In genomic region chr17:28548417-28549130, GRCh38 we compare ENCODE assay signal across 9 cellular contexts. TPM values are rescaled to one million over a fixed set of nuclear protein-coding genes. Genes with fewer than 3 reads are reported as not detected.
DNase-seq lines count a peak whose midpoint lies in the region; ATAC-seq, FAIRE-seq and TF ChIP-seq lines count a peak whose summit lies in the region.
"Had no signal": no experiment of that assay in that cellular context is flagged by ENCODE, and none has a peak within 500 bp of the region (broad histone marks: within the 10 kb centered on the region; RNA-seq: fewer than 3 reads in every experiment).

No MANE protein-coding gene starts in this region.

- H3K79me2 ChIP-seq in OCI-LY1 (ENCODE audit: insufficient read depth, low read length) = no peaks in the 10 kb centered on the region
- H3K79me2 ChIP-seq in GM12878 (ENCODE audit: control insufficient read depth, insufficient read depth, low read length) = peaks cover 50% of the 10 kb centered on the region
- peaks cover 8% of the 10 kb centered on the region for H3K79me2 ChIP-seq in GM23338 (replicated peaks; ENCODE audit: insufficient read depth)

- POLR2A ChIA-PET in CD4-positive, alpha-beta T cell (lab: Charles Lee) = interaction anchor here (0.9 to 7.4 kb wide), 4 partner anchors 17 to 51 kb away, joined by 3 to 63 read pairs (median 10); partner anchors contain the start of genes ALDOC, PIGS and SPAG5
- POLR2A ChIA-PET in GM12878 (lab: Charles Lee) = interaction anchor here (0.6 to 9.1 kb wide), 10 partner anchors 9 to 568 kb away, joined by 3 to 148 read pairs (median 8); partner anchors contain the start of genes ALDOC, PIGS and PROCA1

- no peaks in the 10 kb centered on the region for H3K27me3 ChIP-seq in CD4-positive, alpha-beta T cell (ENCODE audit: control insufficient read depth, insufficient read depth, low read length)
- no peaks in the 10 kb centered on the region for H3K27me3 ChIP-seq in OCI-LY1 (ENCODE audit: insufficient read depth, low read length)
- H3K27me3 ChIP-seq in GM12878 (replicated peaks in 1 of 2; ENCODE audit: control insufficient read depth in 2 of 2, insufficient read depth in 2 of 2, low read length in 1 of 2) = no peaks in the 10 kb centered on the region
- no peaks in the 10 kb centered on the region for H3K27me3 ChIP-seq in GM23338 (ENCODE audit: insufficient read depth)
- H3K27me3 ChIP-seq: heart right ventricle had no signal

- no peak for DNase-seq in CD4-positive, alpha-beta T cell
- DNase-seq in GM12878 (ENCODE audit: low read depth, low spot score) (no peak), neural crest cell (ENCODE audit: low read depth, low spot score) (no peak), NCI-H2081 treated with DMSO at 0.1 percent for 48 hours (lab: John Stamatoyannopoulos, UW) (no peak), GM23338 (ENCODE audit: low spot score) (no peak)

- no peak for TF ChIP-seq POLR2A in GM12878 (IDR thresholded peaks at IDR 0.05; ENCODE audit: low read depth, low read length)

- no peak overlapping the region for H3K9ac ChIP-seq in OCI-LY1 (ENCODE audit: low read length)
- H3K9ac ChIP-seq in GM12878 (ENCODE audit: control insufficient read depth, insufficient read depth, low read length) = peak overlapping the region; percentile 79

- 65% methylated on average over 6 of the region's 6 CpGs for WGBS in GM12878 (ENCODE audit: insufficient coverage, insufficient replicate concordance, low lambda C conversion rate, missing lambda C conversion rate)

- H3K4me2 ChIP-seq in OCI-LY1 (ENCODE audit: low read length) (peak overlapping the region; percentile 72), GM12878 (ENCODE audit: control insufficient read depth, insufficient read depth) (peak overlapping the region; percentile 97), GM23338 (no peak overlapping the region)

- no peaks in the 10 kb centered on the region for H4K20me1 ChIP-seq in OCI-LY1 (ENCODE audit: insufficient read depth, low read length)
- H4K20me1 ChIP-seq in GM12878 (ENCODE audit: control insufficient read depth, insufficient read depth) = no peaks in the 10 kb centered on the region
- no peaks in the 10 kb centered on the region; the same call in 1 of the 2 replicates for H4K20me1 ChIP-seq in GM23338 (replicated peaks; ENCODE audit: insufficient read depth)

- H3K9me2 ChIP-seq in OCI-LY1 (ENCODE audit: low read depth, low read length) (no peaks in the 10 kb centered on the region), GM23338 (ENCODE audit: insufficient read depth) (no peaks in the 10 kb centered on the region)

- H3K9me3 Mint-ChIP-seq in CD4-positive, alpha-beta T cell = no peaks in the 10 kb centered on the region
- H3K9me3 Mint-ChIP-seq in neural crest cell (no peaks in the 10 kb centered on the region), GM23338 (no peaks in the 10 kb centered on the region; the same call in 2 of the 3 replicates)

- H3K4me1 ChIP-seq in OCI-LY1 (ENCODE audit: insufficient read depth, low read length, severe bottlenecking) (peaks cover 15% of the 10 kb centered on the region), GM12878 (ENCODE audit: control insufficient read depth, insufficient read depth, low read length) (peaks cover 38% of the 10 kb centered on the region), GM23338 (ENCODE audit: insufficient read depth) (peaks cover 24% of the 10 kb centered on the region)

- peaks cover 22% of the 10 kb centered on the region for H3K36me3 Mint-ChIP-seq in CD4-positive, alpha-beta T cell (ENCODE audit: low read depth)
- H3K36me3 Mint-ChIP-seq in neural crest cell (ENCODE audit: low read depth) (peaks cover 1% of the 10 kb centered on the region), GM23338 (ENCODE audit: low read depth) (peaks cover 1% of the 10 kb centered on the region; the same call in 1 of the 3 replicates)

- H2AFZ ChIP-seq in OCI-LY1 (ENCODE audit: low read length) (no peak overlapping the region), GM12878 (ENCODE audit: control insufficient read depth, low read depth, low read length) (no peak overlapping the region), GM23338 (no peak overlapping the region)

- peaks cover 5% of the 10 kb centered on the region; the same call in 1 of the 2 replicates for H3K36me3 ChIP-seq in OCI-LY1 (ENCODE audit: insufficient read depth, low read length)
- peaks cover 3 to 6% of the 10 kb centered on the region in 2 experiments; a peak in 2 of 4 replicates for H3K36me3 ChIP-seq in GM12878 (ENCODE audit: control insufficient read depth in 2 of 2, insufficient read depth in 2 of 2, low read length in 1 of 2)
- no peaks in the 10 kb centered on the region for H3K36me3 ChIP-seq in GM23338 (ENCODE audit: insufficient read depth)

- FAIRE-seq in GM12878 (lab: Jason Lieb, UNC) = no peak
- FAIRE-seq: endometrium had no signal

- TF ChIP-seq CTCF in CD4-positive, alpha-beta T cell (IDR thresholded peaks at IDR 0.05) = peak; percentile 14
- TF ChIP-seq CTCF in OCI-LY1 (IDR thresholded peaks at IDR 0.05; ENCODE audit: low read length) (peak; percentile 15; the same call in 1 of the 2 replicates), GM12878 (IDR thresholded peaks at IDR 0.05 in 2 of 3, conservative IDR thresholded peaks at IDR 0.05 in 1 of 3; ENCODE audit: control insufficient read depth in 2 of 3, extremely low read depth in 1 of 3, insufficient read depth in 1 of 3, low read depth in 3 of 3, low read length in 3 of 3) (no peak), neural crest cell (conservative IDR thresholded peaks at IDR 0.05) (no peak), GM23338 (conservative IDR thresholded peaks at IDR 0.05; ENCODE audit: low read depth in 2 of 2) (no peak; a peak in 1 of 4 replicates)

- H3K27ac ChIP-seq in CD4-positive, alpha-beta T cell (ENCODE audit: low read depth, low read length) = peak overlapping the region; percentile 76
- H3K27ac ChIP-seq in OCI-LY1 (ENCODE audit: low read depth, low read length, poor library complexity, severe bottlenecking) (no peak overlapping the region), GM12878 (ENCODE audit: control insufficient read depth, insufficient read depth) (peak overlapping the region; percentile 73), GM23338 (ENCODE audit: low read depth) (no peak overlapping the region)

- no peak for ATAC-seq in CD4-positive, alpha-beta T cell (ENCODE audit: poor library complexity)
- ATAC-seq in GM12878 (no peak), GM18511 (IDR thresholded peaks at IDR 0.05; ENCODE audit: unreplicated experiment) (no peak), GM23338 (no peak)

- RAD21 ChIA-PET in GM12878 (lab: Charles Lee; ENCODE audit: unreplicated experiment) = interaction anchor here (0.6 to 8.3 kb wide), 12 partner anchors 9 to 64 kb away, joined by 3 to 102 read pairs (median 6); partner anchors contain the start of genes ALDOC and PIGS

- no peaks in the 10 kb centered on the region for H3K27me3 Mint-ChIP-seq in CD4-positive, alpha-beta T cell
- H3K27me3 Mint-ChIP-seq in neural crest cell (ENCODE audit: low read depth) = no peaks in the 10 kb centered on the region
- H3K27me3 Mint-ChIP-seq in GM23338 (ENCODE audit: insufficient read depth, low read depth, poor library complexity) = peaks cover 21% of the 10 kb centered on the region

- no peak for TF ChIP-seq RAD21 in GM12878 (IDR thresholded peaks at IDR 0.05; ENCODE audit: insufficient read depth, low read depth, low read length)

- in situ Hi-C loops in GM12878 (cut with MboI) = loop anchor here (5.0 to 10.0 kb wide), 2 partner anchors 51 to 174 kb away; partner anchors contain the start of genes SARM1 and VTN

- intact Hi-C loops in CD4-positive, alpha-beta T cell (cut with DNase I, micrococcal nuclease) = loop anchor here (2.0 to 10.0 kb wide), 6 partner anchors 22 to 164 kb away; partner anchors contain the start of genes PIGS (in 1 of the 2), RSKR (in 1 of the 2) and SPAG5 (in 1 of the 2)
- intact Hi-C loops in GM12878 (cut with micrococcal nuclease; ENCODE audit: unreplicated experiment) = loop anchor here (1.0 to 10.0 kb wide), 4 partner anchors 50 to 174 kb away; partner anchors contain the start of genes SARM1, SPAG5 and VTN

- H3K4me3 ChIP-seq in OCI-LY1 (ENCODE audit: low read depth, low read length, poor library complexity, severe bottlenecking) (no peak overlapping the region), GM12878 (peak overlapping the region; percentile 98), GM23338 (no peak overlapping the region)

- H3K9me3 ChIP-seq in CD4-positive, alpha-beta T cell (ENCODE audit: control insufficient read depth, low read length) = no peaks in the 10 kb centered on the region
- H3K9me3 ChIP-seq in OCI-LY1 (ENCODE audit: low read length) (no peaks in the 10 kb centered on the region), GM12878 (replicated peaks; ENCODE audit: control insufficient read depth, insufficient read depth, low read length) (no peaks in the 10 kb centered on the region)
- H3K9me3 ChIP-seq: heart right ventricle had no signal

- BruUV-seq in GM12878 (replicated peaks; lab: Mats Ljungman, UMichigan) = no TSS peak

- CTCF ChIA-PET in CD4-positive, alpha-beta T cell (lab: Charles Lee) = interaction anchor here (0.6 to 1.4 kb wide), 4 partner anchors 28 to 97 kb away, joined by 3 to 4 read pairs (median 4); partner anchors contain the start of genes ALDOC and BLTP2
- CTCF ChIA-PET in GM12878 (lab: Yijun Ruan, JAX) = interaction anchor here (0.6 to 13.9 kb wide), 16 partner anchors 8 to 369 kb away, joined by 3 to 316 read pairs (median 6); partner anchors contain the start of genes ALDOC, IFT20, PIGS and RSKR

- H3K27ac Mint-ChIP-seq in CD4-positive, alpha-beta T cell = peak overlapping the region; percentile 93
- no peak overlapping the region for H3K27ac Mint-ChIP-seq in neural crest cell (ENCODE audit: unreplicated experiment)
- H3K27ac Mint-ChIP-seq in GM23338 = no peak overlapping the region

- no peak for TF ChIP-seq EP300 in GM12878 (IDR thresholded peaks at IDR 0.05; ENCODE audit: borderline replicate concordance in 1 of 2, control insufficient read depth in 1 of 2, low read depth in 2 of 2, low read length in 2 of 2)

- peaks cover 55% of the 10 kb centered on the region for H3K4me1 Mint-ChIP-seq in CD4-positive, alpha-beta T cell (ENCODE audit: low read depth)
- H3K4me1 Mint-ChIP-seq in neural crest cell (peaks cover 31% of the 10 kb centered on the region), GM23338 (peaks cover 38% of the 10 kb centered on the region)

- H3F3A ChIP-seq in OCI-LY1 (ENCODE audit: insufficient read depth, low read length) (no peaks in the 10 kb centered on the region), GM23338 (replicated peaks; ENCODE audit: low read depth) (no peaks in the 10 kb centered on the region)

- peak overlapping the region; percentile 76 for H3K4me3 Mint-ChIP-seq in CD4-positive, alpha-beta T cell
- H3K4me3 Mint-ChIP-seq in neural crest cell (peak overlapping the region; percentile 84), GM23338 (no peak overlapping the region)

- SMC1A ChIA-PET in GM12878 (lab: Charles Lee; ENCODE audit: uncharacterized antibody, unreplicated experiment) = interaction anchor here (0.9 to 6.1 kb wide), 10 partner anchors 21 to 64 kb away, joined by 3 to 89 read pairs (median 5); partner anchors contain the start of gene PIGS

RNA-seq across cellular contexts. Expression of gene UNC119, which starts 3.9 kb away (rescaled TPM):
- total RNA-seq in CD4-positive, alpha-beta T cell = 10 to 100 TPM; 77.1 to 83.9 TPM
- total RNA-seq in GM12878 (2013; cell fraction: nucleolus; rRNA removed) = 161 and 194 TPM in 2 replicates
- total RNA-seq in GM12878 (2014; rRNA removed) (109 and 117 TPM in 2 replicates), GM12878 (2014; rRNA removed; fragmentation: Illumina TruSeq; extraction: Trizol) (45.6 and 47.2 TPM in 2 replicates), GM12878 (2021) (70.7 and 75.6 TPM in 2 replicates), neural crest cell (59.1 and 63.5 TPM in 2 replicates)
- polyA plus RNA-seq in GM12878 (2011; ENCODE audit: low read depth) = 22.1 TPM
- polyA plus RNA-seq in GM12878 (2011; rRNA removed) (275 and 436 TPM in 2 replicates), GM12878 (2014; fragmentation: Illumina TruSeq; extraction: Trizol) (28.9 and 68.4 TPM in 2 replicates), GM12878 (2014; fragmentation: Nextera tagmentation; extraction: Ambion mirVana) (1 to 10 TPM; 2.7 to 7.4 TPM), GM12878 (2014; rRNA removed) (126 and 135 TPM in 2 replicates), GM12878 (2016; fragmentation: Nextera tagmentation; extraction: Ambion mirVana) (10 to 100 TPM; 38.5 to 46.1 TPM), GM23338 (2016; fragmentation: Nextera tagmentation; extraction: Ambion mirVana) (36.9 and 39.0 TPM in 2 replicates)
- 263 and 384 TPM in 2 replicates for polyA plus RNA-seq in GM12878 (2011; cell fraction: cytosol; rRNA removed)
- 704 and 944 TPM in 2 replicates for polyA plus RNA-seq in GM12878 (2011; cell fraction: nucleus; rRNA removed)
- 46.6 and 60.8 TPM in 2 replicates for polyA plus RNA-seq in GM12878 (2012)
- polyA minus RNA-seq in GM12878 (2011; rRNA and poly(A)+ RNA removed) = 124 and 179 TPM in 2 replicates
- polyA minus RNA-seq in GM12878 (2011; cell fraction: cytosol; rRNA and poly(A)+ RNA removed) = 49.2 and 83.6 TPM in 2 replicates
- polyA minus RNA-seq in GM12878 (2011; cell fraction: nucleus; rRNA and poly(A)+ RNA removed) = 211 and 217 TPM in 2 replicates
- total RNA-seq in GM23338 (2014; rRNA removed; shearing (Covaris generic)) = 78.4 and 93.5 TPM in 2 replicates

RNA-seq across cellular contexts. Expression of gene PIGS, which starts 22.8 kb away (rescaled TPM):
- total RNA-seq in CD4-positive, alpha-beta T cell = 10 to 100 TPM; 73.8 to 76.4 TPM
- 125 and 128 TPM in 2 replicates for total RNA-seq in GM12878 (2013; cell fraction: nucleolus; rRNA removed)
- 54.7 and 55.1 TPM in 2 replicates for total RNA-seq in GM12878 (2014; rRNA removed)
- 32.8 and 36.0 TPM in 2 replicates for total RNA-seq in GM12878 (2014; rRNA removed; fragmentation: Illumina TruSeq; extraction: Trizol)
- total RNA-seq in GM12878 (2021) = 71.3 and 73.7 TPM in 2 replicates
- 37.0 TPM for polyA plus RNA-seq in GM12878 (2011; ENCODE audit: low read depth)
- polyA plus RNA-seq in GM12878 (2011; rRNA removed) = 32.2 and 41.7 TPM in 2 replicates
- polyA plus RNA-seq in GM12878 (2011; cell fraction: cytosol; rRNA removed) = 80.6 and 93.3 TPM in 2 replicates
- 105 and 109 TPM in 2 replicates for polyA plus RNA-seq in GM12878 (2011; cell fraction: nucleus; rRNA removed)
- 64.2 and 67.9 TPM in 2 replicates for polyA plus RNA-seq in GM12878 (2012)
- polyA plus RNA-seq in GM12878 (2014; fragmentation: Illumina TruSeq; extraction: Trizol) = 62.0 and 70.6 TPM in 2 replicates
- 10 to 100 TPM; 27.5 to 32.2 TPM for polyA plus RNA-seq in GM12878 (2014; fragmentation: Nextera tagmentation; extraction: Ambion mirVana)
- 46.8 and 47.0 TPM in 2 replicates for polyA plus RNA-seq in GM12878 (2014; rRNA removed)
- 10 to 100 TPM; 67.9 to 71.8 TPM for polyA plus RNA-seq in GM12878 (2016; fragmentation: Nextera tagmentation; extraction: Ambion mirVana)
- polyA minus RNA-seq in GM12878 (2011; rRNA and poly(A)+ RNA removed) = 35.0 and 59.7 TPM in 2 replicates
- polyA minus RNA-seq in GM12878 (2011; cell fraction: cytosol; rRNA and poly(A)+ RNA removed) = 27.9 and 28.9 TPM in 2 replicates
- polyA minus RNA-seq in GM12878 (2011; cell fraction: nucleus; rRNA and poly(A)+ RNA removed) = 28.0 and 40.9 TPM in 2 replicates
- 63.5 and 71.1 TPM in 2 replicates for total RNA-seq in neural crest cell
- total RNA-seq in GM23338 (2014; rRNA removed; shearing (Covaris generic)) = 52.1 and 53.2 TPM in 2 replicates
- polyA plus RNA-seq in GM23338 (2016; fragmentation: Nextera tagmentation; extraction: Ambion mirVana) = 15.5 and 16.4 TPM in 2 replicates

RNA-seq across cellular contexts. Expression of gene ALDOC, which starts 28.1 kb away (rescaled TPM):
- total RNA-seq in CD4-positive, alpha-beta T cell = 10 to 100 TPM; 21.8 to 22.7 TPM
- total RNA-seq in GM12878 (2013; cell fraction: nucleolus; rRNA removed) = 72.5 and 78.6 TPM in 2 replicates
- total RNA-seq in GM12878 (2014; rRNA removed) = 110 and 119 TPM in 2 replicates
- 55.9 and 62.4 TPM in 2 replicates for total RNA-seq in GM12878 (2014; rRNA removed; fragmentation: Illumina TruSeq; extraction: Trizol)
- total RNA-seq in GM12878 (2021) = 59.9 and 71.4 TPM in 2 replicates
- 279 TPM for polyA plus RNA-seq in GM12878 (2011; ENCODE audit: low read depth)
- 109 and 268 TPM in 2 replicates for polyA plus RNA-seq in GM12878 (2011; rRNA removed)
- 315 and 402 TPM in 2 replicates for polyA plus RNA-seq in GM12878 (2011; cell fraction: cytosol; rRNA removed)
- 308 and 460 TPM in 2 replicates for polyA plus RNA-seq in GM12878 (2011; cell fraction: nucleus; rRNA removed)
- polyA plus RNA-seq in GM12878 (2012) = 312 and 405 TPM in 2 replicates
- 62.1 and 89.8 TPM in 2 replicates for polyA plus RNA-seq in GM12878 (2014; fragmentation: Illumina TruSeq; extraction: Trizol)
- polyA plus RNA-seq in GM12878 (2014; fragmentation: Nextera tagmentation; extraction: Ambion mirVana) = 100 to 1,000 TPM in 1 of 2 experiments, 10 to 100 TPM in 1; 66.6 to 107 TPM
- 121 and 140 TPM in 2 replicates for polyA plus RNA-seq in GM12878 (2014; rRNA removed)
- polyA plus RNA-seq in GM12878 (2016; fragmentation: Nextera tagmentation; extraction: Ambion mirVana) = 10 to 100 TPM; 16.0 to 19.3 TPM
- 274 and 308 TPM in 2 replicates for polyA minus RNA-seq in GM12878 (2011; rRNA and poly(A)+ RNA removed)
- 52.6 and 67.9 TPM in 2 replicates for polyA minus RNA-seq in GM12878 (2011; cell fraction: cytosol; rRNA and poly(A)+ RNA removed)
- 59.0 and 74.1 TPM in 2 replicates for polyA minus RNA-seq in GM12878 (2011; cell fraction: nucleus; rRNA and poly(A)+ RNA removed)
- 16.1 and 22.2 TPM in 2 replicates for total RNA-seq in neural crest cell
- total RNA-seq in GM23338 (2014; rRNA removed; shearing (Covaris generic)) = 157 and 183 TPM in 2 replicates
- 33.3 and 33.5 TPM in 2 replicates for polyA plus RNA-seq in GM23338 (2016; fragmentation: Nextera tagmentation; extraction: Ambion mirVana)

RNA-seq across cellular contexts. Expression of gene FOXN1, which starts 42.4 kb away (rescaled TPM):
- total RNA-seq in CD4-positive, alpha-beta T cell = not detected
- total RNA-seq in GM12878 (2013; cell fraction: nucleolus; rRNA removed) = not detected in 2 replicates
- total RNA-seq in GM12878 (2014; rRNA removed) (not detected in 2 replicates), GM12878 (2014; rRNA removed; fragmentation: Illumina TruSeq; extraction: Trizol) (not detected in 2 replicates), GM12878 (2021) (not detected in 2 replicates), neural crest cell (not detected in 2 replicates)
- polyA plus RNA-seq in GM12878 (2011; ENCODE audit: low read depth) = not detected
- polyA plus RNA-seq in GM12878 (2011; rRNA removed) (not detected in 2 replicates), GM12878 (2014; fragmentation: Illumina TruSeq; extraction: Trizol) (not detected in 2 replicates), GM12878 (2014; fragmentation: Nextera tagmentation; extraction: Ambion mirVana) (not detected), GM12878 (2014; rRNA removed) (not detected in 2 replicates), GM12878 (2016; fragmentation: Nextera tagmentation; extraction: Ambion mirVana) (not detected), GM23338 (2016; fragmentation: Nextera tagmentation; extraction: Ambion mirVana) (not detected in 2 replicates)
- polyA plus RNA-seq in GM12878 (2011; cell fraction: cytosol; rRNA removed) = not detected in 2 replicates
- not detected in 2 replicates for polyA plus RNA-seq in GM12878 (2011; cell fraction: nucleus; rRNA removed)
- 0.03 TPM in 1 of 2 replicates, not detected in the other for polyA plus RNA-seq in GM12878 (2012)
- polyA minus RNA-seq in GM12878 (2011; rRNA and poly(A)+ RNA removed) = not detected in 2 replicates
- polyA minus RNA-seq in GM12878 (2011; cell fraction: cytosol; rRNA and poly(A)+ RNA removed) = not detected in 2 replicates
- polyA minus RNA-seq in GM12878 (2011; cell fraction: nucleus; rRNA and poly(A)+ RNA removed) = not detected in 2 replicates
- total RNA-seq in GM23338 (2014; rRNA removed; shearing (Covaris generic)) = not detected in 2 replicates
- total RNA-seq: heart right ventricle had no signal
- polyA plus RNA-seq: heart right ventricle had no signal

RNA-seq across cellular contexts. Expression of gene SPAG5, which starts 50.3 kb away (rescaled TPM):
- total RNA-seq in CD4-positive, alpha-beta T cell = 10 to 100 TPM; 15.4 to 17.0 TPM
- 95.7 and 98.8 TPM in 2 replicates for total RNA-seq in GM12878 (2013; cell fraction: nucleolus; rRNA removed)
- total RNA-seq in GM12878 (2014; rRNA removed) = 101 and 102 TPM in 2 replicates
- total RNA-seq in GM12878 (2014; rRNA removed; fragmentation: Illumina TruSeq; extraction: Trizol) = 108 TPM in 2 replicates
- 103 TPM in 2 replicates for total RNA-seq in GM12878 (2021)
- polyA plus RNA-seq in GM12878 (2011; ENCODE audit: low read depth) = 44.0 TPM
- polyA plus RNA-seq in GM12878 (2011; rRNA removed) = 161 and 166 TPM in 2 replicates
- polyA plus RNA-seq in GM12878 (2011; cell fraction: cytosol; rRNA removed) = 122 and 127 TPM in 2 replicates
- 310 and 371 TPM in 2 replicates for polyA plus RNA-seq in GM12878 (2011; cell fraction: nucleus; rRNA removed)
- 56.6 and 69.1 TPM in 2 replicates for polyA plus RNA-seq in GM12878 (2012)
- 96.2 and 101 TPM in 2 replicates for polyA plus RNA-seq in GM12878 (2014; fragmentation: Illumina TruSeq; extraction: Trizol)
- polyA plus RNA-seq in GM12878 (2014; fragmentation: Nextera tagmentation; extraction: Ambion mirVana) = 100 to 1,000 TPM in 1 of 2 experiments, 10 to 100 TPM in 1; 73.5 to 139 TPM
- 84.4 and 86.9 TPM in 2 replicates for polyA plus RNA-seq in GM12878 (2014; rRNA removed)
- polyA plus RNA-seq in GM12878 (2016; fragmentation: Nextera tagmentation; extraction: Ambion mirVana) = 100 to 1,000 TPM; 167 to 171 TPM
- polyA minus RNA-seq in GM12878 (2011; rRNA and poly(A)+ RNA removed) = 126 and 150 TPM in 2 replicates
- polyA minus RNA-seq in GM12878 (2011; cell fraction: cytosol; rRNA and poly(A)+ RNA removed) = 76.2 and 81.5 TPM in 2 replicates
- 168 and 169 TPM in 2 replicates for polyA minus RNA-seq in GM12878 (2011; cell fraction: nucleus; rRNA and poly(A)+ RNA removed)
- 147 and 151 TPM in 2 replicates for total RNA-seq in neural crest cell
- total RNA-seq in GM23338 (2014; rRNA removed; shearing (Covaris generic)) = 87.3 and 99.6 TPM in 2 replicates
- polyA plus RNA-seq in GM23338 (2016; fragmentation: Nextera tagmentation; extraction: Ambion mirVana) = 99.3 and 104 TPM in 2 replicates

Comparison
In these comparisons a context has a peak if more than half of its experiments do, and no peak if none do; other contexts are left out.
1. H3K27ac ChIP-seq: peak in CD4-positive, alpha-beta T cell (single experiment) and GM12878 (single experiment); none in OCI-LY1 (single experiment) and GM23338 (single experiment).
2. CTCF ChIP-seq: peak in CD4-positive, alpha-beta T cell (single experiment) and OCI-LY1 (single experiment); none in GM12878 (0 of 3), neural crest cell (single experiment) and GM23338 (0 of 2).